ENCODE assay signal across 2 cellular contexts in the genomic region with DNA sequence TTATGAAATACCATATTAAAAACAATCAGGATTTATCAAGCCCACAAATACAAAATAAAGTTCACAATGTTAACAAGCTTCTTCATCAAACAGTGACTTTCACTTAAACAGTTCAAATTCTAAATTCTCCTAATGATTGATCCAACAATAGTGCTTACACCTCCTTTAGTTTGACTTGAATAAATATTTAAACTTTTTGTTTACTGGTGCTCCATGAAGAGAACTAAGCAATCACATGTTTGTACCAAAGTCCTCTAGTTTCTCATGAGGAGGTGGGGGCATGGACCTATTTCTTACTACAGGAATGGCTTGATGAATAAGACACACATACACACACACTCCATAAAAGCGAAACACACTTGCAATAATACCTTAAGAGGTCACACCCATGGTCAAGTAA.
A peak's percentile ranks its signal among the peaks of the same experiment; 100 is the strongest.
TF ChIP-seq lines count a peak whose summit lies in the region.

No MANE protein-coding gene starts in this region.

TF ChIP-seq in A549, 52 proteins besides CTCF, POLR2A, EP300 and RAD21 (continued from another document):
- no peak for TF ChIP-seq JUNB (IDR thresholded peaks at IDR 0.05)
TF ChIP-seq in A549: peak in this region for 0.

TF ChIP-seq in HepG2, 621 proteins besides CTCF, POLR2A, EP300 and RAD21 (continued from another document):
- TF ChIP-seq, protein P1, sequence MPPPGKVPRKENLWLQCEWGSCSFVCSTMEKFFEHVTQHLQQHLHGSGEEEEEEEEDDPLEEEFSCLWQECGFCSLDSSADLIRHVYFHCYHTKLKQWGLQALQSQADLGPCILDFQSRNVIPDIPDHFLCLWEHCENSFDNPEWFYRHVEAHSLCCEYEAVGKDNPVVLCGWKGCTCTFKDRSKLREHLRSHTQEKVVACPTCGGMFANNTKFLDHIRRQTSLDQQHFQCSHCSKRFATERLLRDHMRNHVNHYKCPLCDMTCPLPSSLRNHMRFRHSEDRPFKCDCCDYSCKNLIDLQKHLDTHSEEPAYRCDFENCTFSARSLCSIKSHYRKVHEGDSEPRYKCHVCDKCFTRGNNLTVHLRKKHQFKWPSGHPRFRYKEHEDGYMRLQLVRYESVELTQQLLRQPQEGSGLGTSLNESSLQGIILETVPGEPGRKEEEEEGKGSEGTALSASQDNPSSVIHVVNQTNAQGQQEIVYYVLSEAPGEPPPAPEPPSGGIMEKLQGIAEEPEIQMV (CRISPR knock-in tag; IDR thresholded peaks at IDR 0.05; ENCODE audit: low read depth) = no peak
- no peak for TF ChIP-seq MZF1 (CRISPR knock-in tag; IDR thresholded peaks at IDR 0.05; ENCODE audit: borderline replicate concordance)
- TF ChIP-seq FOXC1 (CRISPR knock-in tag; IDR thresholded peaks at IDR 0.05; ENCODE audit: borderline replicate concordance) = no peak
- peak; percentile 53 for TF ChIP-seq FOXA3 (CRISPR knock-in tag; IDR thresholded peaks at IDR 0.05)
- 0 out of 2 replicates have a peak, but pooled peaks have one; percentile 18 for TF ChIP-seq SAP130 (CRISPR knock-in tag; IDR thresholded peaks at IDR 0.05; ENCODE audit: low read depth)
- peak; percentile 73 for TF ChIP-seq GATAD2A (CRISPR knock-in tag; IDR thresholded peaks at IDR 0.05)
- TF ChIP-seq, protein P2, sequence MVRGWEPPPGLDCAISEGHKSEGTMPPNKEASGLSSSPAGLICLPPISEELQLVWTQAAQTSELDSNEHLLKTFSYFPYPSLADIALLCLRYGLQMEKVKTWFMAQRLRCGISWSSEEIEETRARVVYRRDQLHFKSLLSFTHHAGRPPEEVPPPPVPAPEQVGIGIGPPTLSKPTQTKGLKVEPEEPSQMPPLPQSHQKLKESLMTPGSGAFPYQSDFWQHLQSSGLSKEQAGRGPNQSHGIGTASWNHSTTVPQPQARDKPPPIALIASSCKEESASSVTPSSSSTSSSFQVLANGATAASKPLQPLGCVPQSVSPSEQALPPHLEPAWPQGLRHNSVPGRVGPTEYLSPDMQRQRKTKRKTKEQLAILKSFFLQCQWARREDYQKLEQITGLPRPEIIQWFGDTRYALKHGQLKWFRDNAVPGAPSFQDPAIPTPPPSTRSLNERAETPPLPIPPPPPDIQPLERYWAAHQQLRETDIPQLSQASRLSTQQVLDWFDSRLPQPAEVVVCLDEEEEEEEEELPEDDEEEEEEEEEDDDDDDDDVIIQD (CRISPR knock-in tag; IDR thresholded peaks at IDR 0.05; ENCODE audit: low read depth) = peak; percentile 35; the same call in 1 of the 2 replicates
- TF ChIP-seq SOX13 (IDR thresholded peaks at IDR 0.05) = no peak
- peak in 1 of 2 experiments; percentile 55; a peak in 2 of 4 replicates for TF ChIP-seq SOX13 (CRISPR knock-in tag; conservative IDR thresholded peaks at IDR 0.05 in 1 of 2, IDR thresholded peaks at IDR 0.05 in 1 of 2)
- no peak for TF ChIP-seq ZNF83 (CRISPR knock-in tag; IDR thresholded peaks at IDR 0.05; ENCODE audit: borderline replicate concordance)
- TF ChIP-seq, protein P3, sequence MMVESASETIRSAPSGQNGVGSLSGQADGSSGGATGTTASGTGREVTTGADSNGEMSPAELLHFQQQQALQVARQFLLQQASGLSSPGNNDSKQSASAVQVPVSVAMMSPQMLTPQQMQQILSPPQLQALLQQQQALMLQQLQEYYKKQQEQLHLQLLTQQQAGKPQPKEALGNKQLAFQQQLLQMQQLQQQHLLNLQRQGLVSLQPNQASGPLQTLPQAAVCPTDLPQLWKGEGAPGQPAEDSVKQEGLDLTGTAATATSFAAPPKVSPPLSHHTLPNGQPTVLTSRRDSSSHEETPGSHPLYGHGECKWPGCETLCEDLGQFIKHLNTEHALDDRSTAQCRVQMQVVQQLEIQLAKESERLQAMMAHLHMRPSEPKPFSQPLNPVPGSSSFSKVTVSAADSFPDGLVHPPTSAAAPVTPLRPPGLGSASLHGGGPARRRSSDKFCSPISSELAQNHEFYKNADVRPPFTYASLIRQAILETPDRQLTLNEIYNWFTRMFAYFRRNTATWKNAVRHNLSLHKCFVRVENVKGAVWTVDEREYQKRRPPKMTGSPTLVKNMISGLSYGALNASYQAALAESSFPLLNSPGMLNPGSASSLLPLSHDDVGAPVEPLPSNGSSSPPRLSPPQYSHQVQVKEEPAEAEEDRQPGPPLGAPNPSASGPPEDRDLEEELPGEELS (CRISPR knock-in tag; IDR thresholded peaks at IDR 0.05) = peak; percentile 20; the same call in 1 of the 2 replicates
- TF ChIP-seq CENPX (CRISPR knock-in tag; IDR thresholded peaks at IDR 0.05) = no peak
- no peak for TF ChIP-seq RAD51 (IDR thresholded peaks at IDR 0.05; ENCODE audit: borderline replicate concordance)
- TF ChIP-seq ZNF24 (IDR thresholded peaks at IDR 0.05) = no peak
- TF ChIP-seq PAXIP1 (CRISPR knock-in tag; conservative IDR thresholded peaks at IDR 0.05) = peak; percentile 54; the same call in 1 of the 2 replicates
- no peak for TF ChIP-seq FOXP1 (IDR thresholded peaks at IDR 0.05)
- TF ChIP-seq FOXP1 (CRISPR knock-in tag; IDR thresholded peaks at IDR 0.05) = peak; percentile 72
- TF ChIP-seq TOE1 (CRISPR knock-in tag; IDR thresholded peaks at IDR 0.05) = no peak
- TF ChIP-seq SOX6 (IDR thresholded peaks at IDR 0.05) = no peak
- TF ChIP-seq SOX6 (CRISPR knock-in tag; IDR thresholded peaks at IDR 0.05) = peak; percentile 60; the same call in 1 of the 2 replicates
- TF ChIP-seq, protein P4, sequence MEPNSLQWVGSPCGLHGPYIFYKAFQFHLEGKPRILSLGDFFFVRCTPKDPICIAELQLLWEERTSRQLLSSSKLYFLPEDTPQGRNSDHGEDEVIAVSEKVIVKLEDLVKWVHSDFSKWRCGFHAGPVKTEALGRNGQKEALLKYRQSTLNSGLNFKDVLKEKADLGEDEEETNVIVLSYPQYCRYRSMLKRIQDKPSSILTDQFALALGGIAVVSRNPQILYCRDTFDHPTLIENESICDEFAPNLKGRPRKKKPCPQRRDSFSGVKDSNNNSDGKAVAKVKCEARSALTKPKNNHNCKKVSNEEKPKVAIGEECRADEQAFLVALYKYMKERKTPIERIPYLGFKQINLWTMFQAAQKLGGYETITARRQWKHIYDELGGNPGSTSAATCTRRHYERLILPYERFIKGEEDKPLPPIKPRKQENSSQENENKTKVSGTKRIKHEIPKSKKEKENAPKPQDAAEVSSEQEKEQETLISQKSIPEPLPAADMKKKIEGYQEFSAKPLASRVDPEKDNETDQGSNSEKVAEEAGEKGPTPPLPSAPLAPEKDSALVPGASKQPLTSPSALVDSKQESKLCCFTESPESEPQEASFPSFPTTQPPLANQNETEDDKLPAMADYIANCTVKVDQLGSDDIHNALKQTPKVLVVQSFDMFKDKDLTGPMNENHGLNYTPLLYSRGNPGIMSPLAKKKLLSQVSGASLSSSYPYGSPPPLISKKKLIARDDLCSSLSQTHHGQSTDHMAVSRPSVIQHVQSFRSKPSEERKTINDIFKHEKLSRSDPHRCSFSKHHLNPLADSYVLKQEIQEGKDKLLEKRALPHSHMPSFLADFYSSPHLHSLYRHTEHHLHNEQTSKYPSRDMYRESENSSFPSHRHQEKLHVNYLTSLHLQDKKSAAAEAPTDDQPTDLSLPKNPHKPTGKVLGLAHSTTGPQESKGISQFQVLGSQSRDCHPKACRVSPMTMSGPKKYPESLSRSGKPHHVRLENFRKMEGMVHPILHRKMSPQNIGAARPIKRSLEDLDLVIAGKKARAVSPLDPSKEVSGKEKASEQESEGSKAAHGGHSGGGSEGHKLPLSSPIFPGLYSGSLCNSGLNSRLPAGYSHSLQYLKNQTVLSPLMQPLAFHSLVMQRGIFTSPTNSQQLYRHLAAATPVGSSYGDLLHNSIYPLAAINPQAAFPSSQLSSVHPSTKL (CRISPR knock-in tag; IDR thresholded peaks at IDR 0.05) = peak; percentile 21; the same call in 1 of the 2 replicates
TF ChIP-seq in HepG2: peak in this region for 12.
